Comparison of ENCODE assay signal across 16 cellular contexts in genomic region chr11:2173150-2173693, GRCh38. TPM values are rescaled to one million over a fixed set of nuclear protein-coding genes. Genes with fewer than 3 reads are reported as not detected.
A peak's percentile ranks its signal among the peaks of the same experiment; 100 is the strongest.
DNase-seq lines count a peak whose midpoint lies in the region; ATAC-seq, FAIRE-seq and TF ChIP-seq lines count a peak whose summit lies in the region.
"Had no signal": no experiment of that assay in that cellular context is flagged by ENCODE, and none has a peak within 500 bp of the region (broad histone marks: within the 10 kb centered on the region; RNA-seq: fewer than 3 reads in every experiment).

No MANE protein-coding gene starts in this region.

- H3K4me2 ChIP-seq in OCI-LY1 (ENCODE audit: low read length) (no peak overlapping the region), endothelial cell of umbilical vein (ENCODE audit: insufficient read depth, low read length) (no peak overlapping the region), smooth muscle cell (no peak overlapping the region)

- TF ChIP-seq CTCF in OCI-LY1 (IDR thresholded peaks at IDR 0.05; ENCODE audit: low read length) = peak; percentile 21; the same call in 1 of the 2 replicates
- TF ChIP-seq CTCF in endothelial cell of umbilical vein (IDR thresholded peaks at IDR 0.05; ENCODE audit: extremely low read depth in 1 of 2, insufficient read depth in 1 of 2, low read depth in 1 of 2, low read length in 2 of 2) = peak in 1 of 2 donors; percentile 48
- TF ChIP-seq CTCF in smooth muscle cell (IDR thresholded peaks at IDR 0.05; ENCODE audit: borderline replicate concordance, insufficient read depth, poor library complexity, severe bottlenecking) = peak; percentile 28
- TF ChIP-seq CTCF in vagina (IDR thresholded peaks at IDR 0.05) = no peak

- H3K9me1 ChIP-seq in endothelial cell of umbilical vein (replicated peaks; ENCODE audit: control insufficient read depth, extremely low read depth, insufficient read depth, low read length) = no peaks in the 10 kb centered on the region

- DNase-seq in activated naive CD8-positive, alpha-beta T cell treated with anti-CD3 and anti-CD28 coated beads, Interleukin-2, amount 50 U/mL, for 24 hours = peak; percentile 25
- DNase-seq in activated naive CD8-positive, alpha-beta T cell treated with anti-CD3 and anti-CD28 coated beads for 36 hours = no peak
- DNase-seq in endothelial cell of umbilical vein (ENCODE audit: low read depth, low spot score) (no peak), smooth muscle cell (lab: John Stamatoyannopoulos, UW; ENCODE audit: unreplicated experiment) (no peak), vagina (ENCODE audit: extremely low spot score in 2 of 2) (no peak)
- DNase-seq: anterior cingulate cortex, left cardiac atrium, NCI-H226, nucleus accumbens, testis had no signal

- no peak for ATAC-seq in activated naive CD8-positive, alpha-beta T cell treated with anti-CD3 and anti-CD28 coated beads, Interleukin-2, amount 50 U/mL, for 24 hours
- ATAC-seq in HG03520 (IDR thresholded peaks at IDR 0.05; ENCODE audit: unreplicated experiment) (no peak), HG02571 (IDR thresholded peaks at IDR 0.05; ENCODE audit: unreplicated experiment) (no peak)
- ATAC-seq: left cardiac atrium had no signal

- no peaks in the 10 kb centered on the region for H3F3A ChIP-seq in OCI-LY1 (ENCODE audit: insufficient read depth, low read length)
- H3F3A ChIP-seq in smooth muscle cell (ENCODE audit: low read depth) = no peaks in the 10 kb centered on the region

- 81% methylated on average over 16 of the region's 16 CpGs for WGBS in smooth muscle cell (ENCODE audit: low lambda C conversion rate)

- H4K20me1 ChIP-seq in OCI-LY1 (ENCODE audit: insufficient read depth, low read length) (no peaks in the 10 kb centered on the region), endothelial cell of umbilical vein (replicated peaks; ENCODE audit: control insufficient read depth, extremely low read depth, insufficient read depth, low read length) (no peaks in the 10 kb centered on the region), smooth muscle cell (ENCODE audit: low read depth) (no peaks in the 10 kb centered on the region)

- H3K4me3 ChIP-seq in OCI-LY1 (ENCODE audit: low read depth, low read length, poor library complexity, severe bottlenecking) = no peak overlapping the region
- no peak overlapping the region for H3K4me3 ChIP-seq in endothelial cell of umbilical vein (replicated peaks in 1 of 3; ENCODE audit: insufficient read depth in 1 of 3, low read depth in 1 of 3, low read length in 3 of 3)
- no peak overlapping the region for H3K4me3 ChIP-seq in smooth muscle cell
- no peak overlapping the region for H3K4me3 ChIP-seq in vagina
- H3K4me3 ChIP-seq: esophagus muscularis mucosa, testis had no signal

- H3K27ac ChIP-seq in OCI-LY1 (ENCODE audit: low read depth, low read length, poor library complexity, severe bottlenecking) (no peak overlapping the region), endothelial cell of umbilical vein (ENCODE audit: insufficient read depth, low read depth, low read length) (no peak overlapping the region), smooth muscle cell (ENCODE audit: low read depth) (no peak overlapping the region), vagina (no peak overlapping the region)
- H3K27ac ChIP-seq: esophagus muscularis mucosa, testis had no signal

- H3K9ac ChIP-seq in OCI-LY1 (ENCODE audit: low read length) (no peak overlapping the region), endothelial cell of umbilical vein (replicated peaks; ENCODE audit: extremely low read depth, insufficient read depth, low read length) (no peak overlapping the region), smooth muscle cell (ENCODE audit: low read depth) (no peak overlapping the region)

- H3K79me2 ChIP-seq in OCI-LY1 (ENCODE audit: insufficient read depth, low read length) (no peaks in the 10 kb centered on the region), endothelial cell of umbilical vein (ENCODE audit: control insufficient read depth, insufficient read depth, low read length) (no peaks in the 10 kb centered on the region), smooth muscle cell (ENCODE audit: low read depth) (no peaks in the 10 kb centered on the region)

- H3K4me1 ChIP-seq in OCI-LY1 (ENCODE audit: insufficient read depth, low read length, severe bottlenecking) (no peaks in the 10 kb centered on the region), endothelial cell of umbilical vein (ENCODE audit: control insufficient read depth, extremely low read depth, insufficient read depth, low read length) (no peaks in the 10 kb centered on the region), smooth muscle cell (ENCODE audit: low read depth) (no peaks in the 10 kb centered on the region), vagina (peaks cover 6% of the 10 kb centered on the region)
- H3K4me1 ChIP-seq: esophagus muscularis mucosa had no signal

- no TSS peak for BruUV-seq in endothelial cell of umbilical vein (replicated peaks; lab: Mats Ljungman, UMichigan)

- H2AFZ ChIP-seq in OCI-LY1 (ENCODE audit: low read length) (no peak overlapping the region), endothelial cell of umbilical vein (ENCODE audit: low read depth, low read length) (no peak overlapping the region), smooth muscle cell (ENCODE audit: low read depth) (no peak overlapping the region)

- FAIRE-seq in endothelial cell of umbilical vein (lab: Jason Lieb, UNC) = peak; percentile 24
- FAIRE-seq: GM12891 had no signal

- no peak overlapping the region for H3K4me3 Mint-ChIP-seq in activated naive CD8-positive, alpha-beta T cell treated with anti-CD3 and anti-CD28 coated beads, Interleukin-2, amount 50 U/mL, for 24 hours
- no peak overlapping the region for H3K4me3 Mint-ChIP-seq in activated naive CD8-positive, alpha-beta T cell treated with anti-CD3 and anti-CD28 coated beads for 36 hours

- H3K27me3 Mint-ChIP-seq in activated naive CD8-positive, alpha-beta T cell treated with anti-CD3 and anti-CD28 coated beads, Interleukin-2, amount 50 U/mL, for 24 hours = no peaks in the 10 kb centered on the region
- H3K27me3 Mint-ChIP-seq in activated naive CD8-positive, alpha-beta T cell treated with anti-CD3 and anti-CD28 coated beads for 36 hours = no peaks in the 10 kb centered on the region

- no peaks in the 10 kb centered on the region for H3K9me3 Mint-ChIP-seq in activated naive CD8-positive, alpha-beta T cell treated with anti-CD3 and anti-CD28 coated beads, Interleukin-2, amount 50 U/mL, for 24 hours
- H3K9me3 Mint-ChIP-seq in activated naive CD8-positive, alpha-beta T cell treated with anti-CD3 and anti-CD28 coated beads for 36 hours = no peaks in the 10 kb centered on the region

- no peaks in the 10 kb centered on the region for H3K9me3 ChIP-seq in OCI-LY1 (ENCODE audit: low read length)
- H3K9me3 ChIP-seq in endothelial cell of umbilical vein (replicated peaks; ENCODE audit: control insufficient read depth, insufficient read depth, low read length) = no peaks in the 10 kb centered on the region
- H3K9me3 ChIP-seq in smooth muscle cell (replicated peaks; ENCODE audit: low read depth) = no peaks in the 10 kb centered on the region
- H3K9me3 ChIP-seq in vagina = no peaks in the 10 kb centered on the region
- H3K9me3 ChIP-seq: esophagus muscularis mucosa, testis had no signal

- H3K27me3 ChIP-seq in OCI-LY1 (ENCODE audit: insufficient read depth, low read length) (peaks cover 8% of the 10 kb centered on the region; the same call in 1 of the 2 replicates), endothelial cell of umbilical vein (ENCODE audit: control insufficient read depth in 2 of 2, insufficient read depth in 2 of 2, low read length in 2 of 2) (no peaks in the 10 kb centered on the region), smooth muscle cell (ENCODE audit: low read depth) (no peaks in the 10 kb centered on the region), vagina (no peaks in the 10 kb centered on the region)
- H3K27me3 ChIP-seq: testis had no signal

- TF ChIP-seq POLR2A in endothelial cell of umbilical vein (IDR thresholded peaks at IDR 0.05; ENCODE audit: low read depth, low read length) (no peak), vagina (IDR thresholded peaks at IDR 0.05) (no peak)

- H3K36me3 ChIP-seq in OCI-LY1 (ENCODE audit: insufficient read depth, low read length) (no peaks in the 10 kb centered on the region), endothelial cell of umbilical vein (ENCODE audit: control insufficient read depth in 2 of 2, extremely low read depth in 1 of 2, insufficient read depth in 2 of 2, low read length in 2 of 2) (no peaks in the 10 kb centered on the region), smooth muscle cell (ENCODE audit: low read depth) (no peaks in the 10 kb centered on the region), vagina (no peaks in the 10 kb centered on the region)
- H3K36me3 ChIP-seq: esophagus muscularis mucosa had no signal

- dilution Hi-C loops in endothelial cell of umbilical vein (cut with MboI; ENCODE audit: extremely low pct_ligation_motif_present, low sequenced_read_pairs) = no loop called here

- intact Hi-C loops in endothelial cell of umbilical vein (cut with micrococcal nuclease) = no loop called here
- intact Hi-C loops in vagina (cut with DNase I) = no loop called here

- no peaks in the 10 kb centered on the region for H3K4me1 Mint-ChIP-seq in activated naive CD8-positive, alpha-beta T cell treated with anti-CD3 and anti-CD28 coated beads, Interleukin-2, amount 50 U/mL, for 24 hours
- no peaks in the 10 kb centered on the region for H3K4me1 Mint-ChIP-seq in activated naive CD8-positive, alpha-beta T cell treated with anti-CD3 and anti-CD28 coated beads for 36 hours

- POLR2A ChIA-PET in endothelial cell of umbilical vein (lab: Charles Lee) = no interaction called here

- no peaks in the 10 kb centered on the region for H3K36me3 Mint-ChIP-seq in activated naive CD8-positive, alpha-beta T cell treated with anti-CD3 and anti-CD28 coated beads, Interleukin-2, amount 50 U/mL, for 24 hours (ENCODE audit: low read depth)
- no peaks in the 10 kb centered on the region for H3K36me3 Mint-ChIP-seq in activated naive CD8-positive, alpha-beta T cell treated with anti-CD3 and anti-CD28 coated beads for 36 hours

- CTCF ChIA-PET in endothelial cell of umbilical vein (lab: Charles Lee) = interaction anchor here (1.0 kb wide), 1 partner anchor 13 kb away, joined by 3 read pairs; no protein-coding TSS in a partner anchor

- no peaks in the 10 kb centered on the region for H3K9me2 ChIP-seq in OCI-LY1 (ENCODE audit: low read depth, low read length)

- H3K27ac Mint-ChIP-seq in activated naive CD8-positive, alpha-beta T cell treated with anti-CD3 and anti-CD28 coated beads, Interleukin-2, amount 50 U/mL, for 24 hours = no peak overlapping the region
- no peak overlapping the region for H3K27ac Mint-ChIP-seq in activated naive CD8-positive, alpha-beta T cell treated with anti-CD3 and anti-CD28 coated beads for 36 hours

RNA-seq across cellular contexts. Expression of gene TH, which starts 1.6 kb away (rescaled TPM):
- total RNA-seq in activated naive CD8-positive, alpha-beta T cell treated with anti-CD3 and anti-CD28 coated beads for 36 hours = not detected
- total RNA-seq in endothelial cell of umbilical vein (not detected in 2 replicates), smooth muscle cell (not detected in 2 replicates), vagina (21.9 TPM)
- polyA plus RNA-seq in endothelial cell of umbilical vein (not detected in 2 replicates), smooth muscle cell (not detected in 2 replicates)
- polyA plus RNA-seq in endothelial cell of umbilical vein (2011; cell fraction: cytosol; rRNA removed) = not detected in 2 replicates
- not detected in 2 replicates for polyA plus RNA-seq in endothelial cell of umbilical vein (2011; cell fraction: nucleus; rRNA removed)
- not detected in 2 replicates for polyA plus RNA-seq in endothelial cell of umbilical vein (2012)
- polyA minus RNA-seq in endothelial cell of umbilical vein = not detected in 2 replicates
- not detected for polyA minus RNA-seq in endothelial cell of umbilical vein (2011; cell fraction: cytosol; rRNA and poly(A)+ RNA removed)
- not detected in 2 replicates for polyA minus RNA-seq in endothelial cell of umbilical vein (2011; cell fraction: nucleus; rRNA and poly(A)+ RNA removed)
- total RNA-seq: left cardiac atrium, SK-MEL-5 had no signal

RNA-seq across cellular contexts. Expression of gene INS, which starts 12.2 kb away (rescaled TPM):
- total RNA-seq in activated naive CD8-positive, alpha-beta T cell treated with anti-CD3 and anti-CD28 coated beads for 36 hours = not detected
- total RNA-seq in endothelial cell of umbilical vein (not detected in 2 replicates), smooth muscle cell (not detected in 2 replicates), vagina (not detected)
- polyA plus RNA-seq in endothelial cell of umbilical vein (not detected in 2 replicates), smooth muscle cell (not detected in 2 replicates)
- not detected in 2 replicates for polyA plus RNA-seq in endothelial cell of umbilical vein (2011; cell fraction: cytosol; rRNA removed)
- not detected in 2 replicates for polyA plus RNA-seq in endothelial cell of umbilical vein (2011; cell fraction: nucleus; rRNA removed)
- not detected in 2 replicates for polyA plus RNA-seq in endothelial cell of umbilical vein (2012)
- polyA minus RNA-seq in endothelial cell of umbilical vein = not detected in 2 replicates
- polyA minus RNA-seq in endothelial cell of umbilical vein (2011; cell fraction: cytosol; rRNA and poly(A)+ RNA removed) = not detected
- not detected in 2 replicates for polyA minus RNA-seq in endothelial cell of umbilical vein (2011; cell fraction: nucleus; rRNA and poly(A)+ RNA removed)
- total RNA-seq: esophagus muscularis mucosa, left cardiac atrium, SK-MEL-5, testis had no signal

RNA-seq across cellular contexts. Expression of gene IGF2, which starts 34.0 kb away (rescaled TPM):
- under 1 TPM; 0.06 to 0.08 TPM for total RNA-seq in activated naive CD8-positive, alpha-beta T cell treated with anti-CD3 and anti-CD28 coated beads for 36 hours
- 21.0 and 34.1 TPM in 2 replicates for total RNA-seq in endothelial cell of umbilical vein
- polyA plus RNA-seq in endothelial cell of umbilical vein = 4.3 and 5.7 TPM in 2 replicates
- 4.0 and 5.9 TPM in 2 replicates for polyA plus RNA-seq in endothelial cell of umbilical vein (2011; cell fraction: cytosol; rRNA removed)
- polyA plus RNA-seq in endothelial cell of umbilical vein (2011; cell fraction: nucleus; rRNA removed) = 1.2 and 1.4 TPM in 2 replicates
- 10.6 and 78.9 TPM in 2 replicates for polyA plus RNA-seq in endothelial cell of umbilical vein (2012)
- polyA minus RNA-seq in endothelial cell of umbilical vein = 3.0 and 7.7 TPM in 2 replicates
- not detected for polyA minus RNA-seq in endothelial cell of umbilical vein (2011; cell fraction: cytosol; rRNA and poly(A)+ RNA removed)
- polyA minus RNA-seq in endothelial cell of umbilical vein (2011; cell fraction: nucleus; rRNA and poly(A)+ RNA removed) = 0.38 and 1.0 TPM in 2 replicates
- 2,086 and 2,274 TPM in 2 replicates for total RNA-seq in smooth muscle cell
- polyA plus RNA-seq in smooth muscle cell = 3,825 and 3,877 TPM in 2 replicates
- total RNA-seq in vagina = 56.5 TPM

Comparison
In these comparisons a context has a peak if more than half of its experiments do, and no peak if none do; other contexts are left out.
1. CTCF ChIP-seq: peak in OCI-LY1 (single experiment) and smooth muscle cell (single experiment); none in vagina (0 of 3).
2. RNA of gene TH, which starts 1.6 kb away (total RNA-seq): 21.9 TPM in vagina (single experiment); not detected in activated naive CD8-positive, alpha-beta T cell treated with anti-CD3 and anti-CD28 coated beads for 36 hours, not detected in endothelial cell of umbilical vein and not detected in smooth muscle cell; every median in the first group is over 10 times any median in the second.
3. RNA of gene IGF2, which starts 34.0 kb away (total RNA-seq): 2,086 to 2,274 TPM in smooth muscle cell; 56.5 TPM in vagina (single experiment), 21.0 to 34.1 TPM in endothelial cell of umbilical vein and 0.06 to 0.08 TPM in activated naive CD8-positive, alpha-beta T cell treated with anti-CD3 and anti-CD28 coated beads for 36 hours; every median in the first group is over 10 times any median in the second.